Comparison of ENCODE assay signal across 9 cellular contexts in genomic region chr2:43059183-43059897, GRCh38.
DNase-seq lines count a peak whose midpoint lies in the region; ATAC-seq and TF ChIP-seq lines count a peak whose summit lies in the region.
"Had no signal": no experiment of that assay in that cellular context is flagged by ENCODE, and none has a peak within 500 bp of the region (broad histone marks: within the 10 kb centered on the region; RNA-seq: fewer than 3 reads in every experiment).

No MANE protein-coding gene starts in this region.

- DNase-seq in GM12864 (ENCODE audit: low read depth) (peak; percentile 16), PC-3 (peak; percentile 72), foreskin keratinocyte (peak; percentile 82 to 83), pulmonary artery endothelial cell (ENCODE audit: low read depth, low spot score) (peak; percentile 67), ecto neural progenitor cell (ENCODE audit: low spot score) (no peak), GM13976 (ENCODE audit: low spot score) (no peak)
- DNase-seq in activated T-helper 9 cell treated with anti-CD3 and anti-CD28 coated beads, Interleukin-2, amount 50 U/mL, for 16 hours (ENCODE audit: low read depth): peak; percentile 17

- ATAC-seq in HG03139 (IDR thresholded peaks at IDR 0.05; ENCODE audit: unreplicated experiment) (peak; percentile 79), PC-3 (peak; percentile 78), foreskin keratinocyte (peak; percentile 78)

- no TSS peak for BruUV-seq in PC-3 (replicated peaks; lab: Mats Ljungman, UMichigan)

- H3K9ac ChIP-seq in PC-3 (ENCODE audit: low read length): no peak overlapping the region

- H3K27me3 ChIP-seq in PC-3 (ENCODE audit: low read length) (no peaks in the 10 kb centered on the region), foreskin keratinocyte (no peaks in the 10 kb centered on the region)
- H3K27me3 ChIP-seq: suprapubic skin had no signal

- in situ Hi-C loops in GM13976 (cut with MboI; ENCODE audit: low sequenced_read_pairs, unreplicated experiment): no loop called here

- no peaks in the 10 kb centered on the region for H4K20me1 ChIP-seq in PC-3 (ENCODE audit: low read length)

- no peak overlapping the region for H3K4me2 ChIP-seq in PC-3 (ENCODE audit: low read length)

- H3K27ac ChIP-seq in PC-3 (ENCODE audit: low read length): no peak overlapping the region; the same call in 1 of the 2 replicates
- H3K27ac ChIP-seq in foreskin keratinocyte: peak overlapping the region; percentile 30
- H3K27ac ChIP-seq: suprapubic skin had no signal

- peaks cover 8% of the 10 kb centered on the region; the same call in 1 of the 2 replicates for H3K4me1 ChIP-seq in PC-3 (ENCODE audit: insufficient read depth, low read length)
- peaks cover 7% of the 10 kb centered on the region for H3K4me1 ChIP-seq in foreskin keratinocyte

- H2AFZ ChIP-seq in PC-3 (ENCODE audit: low read length): no peak overlapping the region

- no peaks in the 10 kb centered on the region for H3K36me3 ChIP-seq in PC-3 (ENCODE audit: low read depth, low read length)
- H3K36me3 ChIP-seq: suprapubic skin had no signal

- no peaks in the 10 kb centered on the region for H3K9me2 ChIP-seq in PC-3 (replicated peaks; ENCODE audit: low read length)

- no peaks in the 10 kb centered on the region for H3K79me2 ChIP-seq in PC-3 (ENCODE audit: low read length)

- TF ChIP-seq CTCF in GM12864 (IDR thresholded peaks at IDR 0.05; ENCODE audit: low read depth, low read length, missing control alignments): no peak
- TF ChIP-seq CTCF in PC-3 (conservative IDR thresholded peaks at IDR 0.05; ENCODE audit: low read depth, low read length): no peak
- TF ChIP-seq CTCF in foreskin keratinocyte (conservative IDR thresholded peaks at IDR 0.05): no peak
- no peak for TF ChIP-seq CTCF in GM13976 (IDR thresholded peaks at IDR 0.05; ENCODE audit: borderline replicate concordance, control extremely low read depth, extremely low read depth, insufficient read depth, missing control alignments)

- H3K9me3 ChIP-seq in PC-3 (ENCODE audit: low read length): peaks cover 4% of the 10 kb centered on the region; the same call in 1 of the 2 replicates

- H3K4me3 ChIP-seq in GM12864 (ENCODE audit: low read depth, low read length): no peak overlapping the region
- no peak overlapping the region for H3K4me3 ChIP-seq in PC-3 (ENCODE audit: low read length)
- H3K4me3 ChIP-seq: suprapubic skin had no signal

- intact Hi-C loops in PC-3 (cut with micrococcal nuclease): no loop called here

- H3F3A ChIP-seq in PC-3 (ENCODE audit: low read length, unreplicated experiment): no peaks in the 10 kb centered on the region

- CTCF ChIA-PET in PC-3 (lab: Charles Lee): no interaction called here

- POLR2A ChIA-PET in PC-3 (lab: Charles Lee; ENCODE audit: unreplicated experiment): no interaction called here

Comparison
In these comparisons a context has a peak if more than half of its experiments do, and no peak if none do; other contexts are left out.
1. DNase-seq: peak in GM12864 (single experiment), PC-3 (single experiment), activated T-helper 9 cell treated with anti-CD3 and anti-CD28 coated beads, Interleukin-2, amount 50 U/mL, for 16 hours (single experiment), foreskin keratinocyte (2 of 2) and pulmonary artery endothelial cell (single experiment); none in ecto neural progenitor cell (single experiment) and GM13976 (single experiment).
2. Peak in every context shown above with its lines, with median percentiles within 50 percentile points of each other: ATAC-seq.